39 cellular contexts compared by ENCODE assay signal in the genomic region with DNA sequence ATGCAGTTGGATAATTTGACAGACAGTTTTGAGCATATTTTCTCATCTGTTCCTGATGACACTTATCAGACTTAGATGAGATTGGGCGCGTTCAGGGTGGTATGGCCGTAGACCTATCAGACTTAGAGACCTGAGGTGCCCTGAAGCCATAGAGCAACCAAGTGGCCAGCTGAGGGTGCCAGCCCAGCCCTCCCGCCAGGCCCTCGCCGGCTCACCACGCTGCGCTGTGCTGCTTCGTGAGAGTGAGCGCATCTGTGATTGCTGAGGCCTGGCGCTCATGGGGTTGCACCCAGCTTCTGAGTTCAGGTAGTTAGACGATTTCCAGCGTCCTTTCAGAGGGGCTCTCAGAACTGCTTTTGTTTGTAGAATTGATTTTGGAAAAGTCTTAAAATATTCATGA.
"Had no signal": no experiment of that assay in that cellular context is flagged by ENCODE, and none has a peak within 500 bp of the region (broad histone marks: within the 10 kb centered on the region; RNA-seq: fewer than 3 reads in every experiment).

No MANE protein-coding gene starts in this region.

- H3K4me1 ChIP-seq: SJSA1 had no signal

- ATAC-seq: activated naive CD4-positive, alpha-beta T cell treated with anti-CD3 and anti-CD28 coated beads, Interleukin-2, amount 50 U/mL, for 72 hours; activated T-cell treated with anti-CD3 and anti-CD28 coated beads, Interleukin-2, amount 50 U/mL, for 72 hours; activated T-helper 17 cell treated with anti-CD3 and anti-CD28 coated beads, Interleukin-2, amount 50 U/mL, for 72 hours; WTC11 had no signal

- FAIRE-seq: astrocyte, bronchial epithelial cell, TTC549 had no signal

- H3K9me3 ChIP-seq: adrenal gland, MG63, Peyer's patch, SJSA1 had no signal

- H3K9ac ChIP-seq: SK-N-SH had no signal

- H3K27ac ChIP-seq: adrenal gland, Peyer's patch, SJSA1 had no signal

- H3K4me2 ChIP-seq: SK-N-SH had no signal

- H3K27ac Mint-ChIP-seq: activated CD4-positive, alpha-beta memory T cell treated with anti-CD3 and anti-CD28 coated beads for 36 hours; activated naive CD4-positive, alpha-beta T cell treated with anti-CD3 and anti-CD28 coated beads for 36 hours; activated T-cell treated with anti-CD3 and anti-CD28 coated beads, Interleukin-2, amount 50 U/mL, for 72 hours; brain; T-helper 1 cell treated with Interleukin-12 subunit alpha and Interleukin-12 subunit beta and Interleukin-4 antibody, amounts not matched to agents 30 μg/mL and 1 μg/mL, for 36 hours; T-helper 2 cell treated with Interferon-gamma antibody and Interleukin-4, amounts not matched to agents 5 μg/mL and 100 μg/mL, for 36 hours; WTC11 had no signal

- DNase-seq: activated CD4-positive, alpha-beta memory T cell treated with anti-CD3 and anti-CD28 coated beads for 36 hours; activated CD4-positive, alpha-beta T cell treated with anti-CD3 and anti-CD28 coated beads for 4 hours; activated CD4-positive, alpha-beta T cell treated with anti-CD3 and anti-CD28 coated beads, Interleukin-2, amount 50 U/mL, for 1 hour; activated CD4-positive, CD25-positive, alpha-beta regulatory T cell treated with anti-CD3 and anti-CD28 coated beads, Interleukin-2, amount 50 U/mL, for 72 hours; activated gamma-delta T cell treated with Interleukin-2 at 50 U/mL for 16 hours; activated naive CD4-positive, alpha-beta T cell treated with anti-CD3 and anti-CD28 coated beads for 36 hours; activated T-cell treated with anti-CD3 and anti-CD28 coated beads, Interleukin-2, amount 50 U/mL, for 1 hour; activated T-cell treated with anti-CD3 and anti-CD28 coated beads, Interleukin-2, amount 50 U/mL, for 72 hours; caudate nucleus; cerebellar nuclear complex; Kasumi-1; KG1; MG63; NCI-H1048; NCI-H1105 treated with DMSO at 0.1 percent for 48 hours; NCI-H1436; NCI-H1694; NCI-H1930; NCI-H2081 treated with DMSO at 0.1 percent for 48 hours; NCI-H226; NCI-H446 treated with DMSO at 0.1 percent for 48 hours; NCI-H524; NCI-H69; NCI-H82; Peyer's patch; RPMI8226; SHP77 treated with DMSO at 0.1 percent for 48 hours; SK-N-SH had no signal

- H3K4me3 ChIP-seq: adrenal gland, MG63, Peyer's patch, SJSA1 had no signal

- H3K27me3 Mint-ChIP-seq: activated CD4-positive, alpha-beta memory T cell treated with anti-CD3 and anti-CD28 coated beads for 36 hours; activated T-helper 17 cell treated with anti-CD3 and anti-CD28 coated beads, Interleukin-2, amount 50 U/mL, for 72 hours; brain had no signal

- H3K4me1 Mint-ChIP-seq: brain had no signal

- H3K9me3 Mint-ChIP-seq: activated naive CD4-positive, alpha-beta T cell treated with anti-CD3 and anti-CD28 coated beads for 36 hours had no signal

- H3K4me3 Mint-ChIP-seq: activated CD4-positive, alpha-beta memory T cell treated with anti-CD3 and anti-CD28 coated beads for 36 hours; activated naive CD4-positive, alpha-beta T cell treated with anti-CD3 and anti-CD28 coated beads for 36 hours; activated T-cell treated with anti-CD3 and anti-CD28 coated beads, Interleukin-2, amount 50 U/mL, for 72 hours; activated T-helper 17 cell treated with anti-CD3 and anti-CD28 coated beads, Interleukin-2, amount 50 U/mL, for 72 hours; brain; T-helper 1 cell treated with Interleukin-12 subunit alpha and Interleukin-12 subunit beta and Interleukin-4 antibody, amounts not matched to agents 30 μg/mL and 1 μg/mL, for 36 hours; T-helper 2 cell treated with Interferon-gamma antibody and Interleukin-4, amounts not matched to agents 5 μg/mL and 100 μg/mL, for 36 hours; WTC11 had no signal

- H3K27me3 ChIP-seq: adrenal gland, MG63, Peyer's patch, SJSA1 had no signal
